In genomic region chr3:156291269-156292123, GRCh38 we compare ENCODE assay signal across 9 cellular contexts.
A peak's percentile ranks its signal among the peaks of the same experiment; 100 is the strongest.
DNase-seq lines count a peak whose midpoint lies in the region; ATAC-seq and TF ChIP-seq lines count a peak whose summit lies in the region.
"Had no signal": no experiment of that assay in that cellular context is flagged by ENCODE, and none has a peak within 500 bp of the region (broad histone marks: within the 10 kb centered on the region; RNA-seq: fewer than 3 reads in every experiment).

No MANE protein-coding gene starts in this region.

- peak overlapping the region; percentile 27 for H3K27ac ChIP-seq in layer of hippocampus (ENCODE audit: low read depth, low read length)
- no peak overlapping the region for H3K27ac ChIP-seq in testis
- H3K27ac ChIP-seq: epithelial cell of prostate had no signal

- no peak for TF ChIP-seq CTCF in cardiac fibroblast (IDR thresholded peaks at IDR 0.05; ENCODE audit: low read depth, low read length)
- TF ChIP-seq CTCF in testis (IDR thresholded peaks at IDR 0.05): no peak

- no peak for TF ChIP-seq POLR2A in testis (IDR thresholded peaks at IDR 0.05)

- H3K4me3 ChIP-seq in cardiac fibroblast (replicated peaks in 1 of 2; ENCODE audit: low read depth in 2 of 2, low read length in 2 of 2) (peak overlapping the region; percentile 36 to 44), testis (peak overlapping the region; percentile 29 to 43)

- H3K27me3 ChIP-seq in layer of hippocampus (ENCODE audit: control insufficient read depth, insufficient read depth, low read length) (no peaks in the 10 kb centered on the region), testis (no peaks in the 10 kb centered on the region)

- H3K9me3 ChIP-seq in testis: no peaks in the 10 kb centered on the region

- intact Hi-C loops in testis (cut with DNase I; ENCODE audit: low total_unique reads) (no loop called here), left colon (cut with DNase I, micrococcal nuclease) (no loop called here)

- 1 to 2% methylated on average over 30 to 49 of the region's 51 CpGs for WGBS in testis, 2 donors

- peaks cover 6% of the 10 kb centered on the region for H3K4me1 ChIP-seq in testis

- DNase-seq in DMS79 treated with DMSO at 0.1 percent for 48 hours (lab: John Stamatoyannopoulos, UW) (peak; percentile 56), M059J (ENCODE audit: low read depth) (peak; percentile 3), cardiac fibroblast (ENCODE audit: low read depth in 2 of 2) (peak in 1 of 2 donors; percentile 27), testis (peak; percentile 24), SIG-M5 treated with dmso at 0.1 percent for 504 hours (lab: John Stamatoyannopoulos, UW; ENCODE audit: unreplicated experiment) (no peak), left colon (no peak)

- no peaks in the 10 kb centered on the region for H3K36me3 ChIP-seq in testis (ENCODE audit: low read depth, missing control alignments)

- no peak for ATAC-seq in GM19452 (IDR thresholded peaks at IDR 0.05; ENCODE audit: unreplicated experiment)
- no peak for ATAC-seq in left colon

Comparison
In these comparisons a context has a peak if more than half of its experiments do, and no peak if none do; other contexts are left out.
1. DNase-seq: peak in DMS79 treated with DMSO at 0.1 percent for 48 hours (single experiment), M059J (single experiment) and testis (single experiment); none in SIG-M5 treated with dmso at 0.1 percent for 504 hours (single experiment) and left colon (0 of 2).